ENCODE assay signal across 22 cellular contexts in genomic region chr6:27470023-27470422, GRCh38. TPM values are rescaled to one million over a fixed set of nuclear protein-coding genes. Genes with fewer than 3 reads are reported as not detected.
DNase-seq lines count a peak whose midpoint lies in the region; ATAC-seq, FAIRE-seq and TF ChIP-seq lines count a peak whose summit lies in the region.
"Had no signal": no experiment of that assay in that cellular context is flagged by ENCODE, and none has a peak within 500 bp of the region (broad histone marks: within the 10 kb centered on the region; RNA-seq: fewer than 3 reads in every experiment).

No MANE protein-coding gene starts in this region.

- no peak overlapping the region for H3K9ac ChIP-seq in KMS-11
- H3K9ac ChIP-seq in GM12878 (ENCODE audit: control insufficient read depth, insufficient read depth, low read length) = no peak overlapping the region
- H3K9ac ChIP-seq in neural cell (ENCODE audit: low read length) = no peak overlapping the region
- H3K9ac ChIP-seq in mesenchymal stem cell (ENCODE audit: low read length) = no peak overlapping the region

- H2BK120ac ChIP-seq in mesenchymal stem cell (ENCODE audit: low read depth, low read length) = no peak overlapping the region

- H3F3A ChIP-seq in neural cell (ENCODE audit: insufficient read depth, low read length, poor library complexity, severe bottlenecking) = no peaks in the 10 kb centered on the region

- H3K4me1 ChIP-seq in KMS-11 (ENCODE audit: low read depth, poor library complexity, severe bottlenecking) (peaks cover 38% of the 10 kb centered on the region), GM12878 (ENCODE audit: control insufficient read depth, insufficient read depth, low read length) (0 out of 2 replicates have a peak, but pooled peaks cover 3% of the 10 kb centered on the region), mesenchymal stem cell (ENCODE audit: control insufficient read depth, insufficient read depth, low read depth, low read length) (peaks cover 1% of the 10 kb centered on the region)

- H3K4me2 ChIP-seq in KMS-11 (peak overlapping the region; percentile 71; the same call in 1 of the 2 replicates), GM12878 (ENCODE audit: control insufficient read depth, insufficient read depth) (peak overlapping the region; percentile 77), neural cell (ENCODE audit: low read length) (no peak overlapping the region), mesenchymal stem cell (ENCODE audit: low read length, poor library complexity, severe bottlenecking) (no peak overlapping the region)

- no peak overlapping the region for H3K27ac ChIP-seq in KMS-11
- H3K27ac ChIP-seq in GM12878 (ENCODE audit: control insufficient read depth, insufficient read depth) = no peak overlapping the region
- no peak overlapping the region for H3K27ac ChIP-seq in neural cell (ENCODE audit: low read length)
- H3K27ac ChIP-seq in mesenchymal stem cell (ENCODE audit: low read length, poor library complexity, severe bottlenecking) = no peak overlapping the region
- H3K27ac ChIP-seq: body of pancreas, coronary artery, ovary, PC-9, thyroid gland had no signal

- H2BK15ac ChIP-seq in mesenchymal stem cell (ENCODE audit: low read depth, poor library complexity, severe bottlenecking) = no peak overlapping the region

- peaks cover 61% of the 10 kb centered on the region for H3K4me1 Mint-ChIP-seq in activated T-cell treated with anti-CD3 and anti-CD28 coated beads, Interleukin-2, amount 50 U/mL, for 72 hours (ENCODE audit: low read depth)
- H3K4me1 Mint-ChIP-seq in activated T-cell treated with anti-CD3 and anti-CD28 coated beads, Interleukin-2, amount 50 U/mL, for 24 hours (ENCODE audit: low read depth) = peaks cover 57% of the 10 kb centered on the region

- peaks cover 3 to 6% of the 10 kb centered on the region in 2 donors for H3K9me3 Mint-ChIP-seq in activated T-cell treated with anti-CD3 and anti-CD28 coated beads, Interleukin-2, amount 50 U/mL, for 72 hours
- no peaks in the 10 kb centered on the region for H3K9me3 Mint-ChIP-seq in activated T-cell treated with anti-CD3 and anti-CD28 coated beads, Interleukin-2, amount 50 U/mL, for 24 hours

- H3K9me3 ChIP-seq in GM12878 (replicated peaks; ENCODE audit: control insufficient read depth, insufficient read depth, low read length) = peaks cover 11% of the 10 kb centered on the region
- H3K9me3 ChIP-seq in neural cell (ENCODE audit: low read length) = no peaks in the 10 kb centered on the region
- peaks cover 24% of the 10 kb centered on the region for H3K9me3 ChIP-seq in mesenchymal stem cell (ENCODE audit: control insufficient read depth, low read length)
- H3K9me3 ChIP-seq: body of pancreas, ovary, thyroid gland had no signal

- H3K36me3 ChIP-seq in KMS-11 (ENCODE audit: insufficient read depth) (0 out of 2 replicates have a peak, but pooled peaks cover 9% of the 10 kb centered on the region), GM12878 (ENCODE audit: control insufficient read depth in 2 of 2, insufficient read depth in 2 of 2, low read length in 1 of 2) (peaks cover 0 to 16% of the 10 kb centered on the region in 2 experiments; a peak in 2 of 4 replicates), neural cell (ENCODE audit: insufficient read depth, low read length) (no peaks in the 10 kb centered on the region), mesenchymal stem cell (ENCODE audit: control insufficient read depth in 1 of 2, insufficient read depth in 2 of 2, low read depth in 1 of 2, low read length in 2 of 2) (peaks cover 8 to 51% of the 10 kb centered on the region in 2 experiments)
- H3K36me3 ChIP-seq: ovary had no signal

- no peak overlapping the region for H2AK5ac ChIP-seq in mesenchymal stem cell (ENCODE audit: low read length, severe bottlenecking)

- H3K9me2 ChIP-seq in neural cell (ENCODE audit: insufficient read depth, low read length) = no peaks in the 10 kb centered on the region

- TF ChIP-seq EP300 in GM12878 (IDR thresholded peaks at IDR 0.05; ENCODE audit: borderline replicate concordance in 1 of 2, control insufficient read depth in 1 of 2, low read depth in 2 of 2, low read length in 2 of 2) (no peak), neural cell (conservative IDR thresholded peaks at IDR 0.05; ENCODE audit: poor library complexity, severe bottlenecking) (no peak)

- peak overlapping the region; percentile 5 to 78 for H3K4me3 Mint-ChIP-seq in activated T-cell treated with anti-CD3 and anti-CD28 coated beads, Interleukin-2, amount 50 U/mL, for 72 hours
- H3K4me3 Mint-ChIP-seq in activated T-cell treated with anti-CD3 and anti-CD28 coated beads, Interleukin-2, amount 50 U/mL, for 24 hours = no peak overlapping the region

- peaks cover 14% of the 10 kb centered on the region for H3K79me1 ChIP-seq in mesenchymal stem cell (replicated peaks; ENCODE audit: low read length, poor library complexity, severe bottlenecking)

- TF ChIP-seq RAD21 in GM12878 (IDR thresholded peaks at IDR 0.05; ENCODE audit: insufficient read depth, low read depth, low read length) (no peak), neural cell (conservative IDR thresholded peaks at IDR 0.05) (no peak)

- H3K4ac ChIP-seq in mesenchymal stem cell (ENCODE audit: low read depth in 1 of 2, low read length in 2 of 2) = no peak overlapping the region

- POLR2A ChIA-PET in GM12878 (lab: Charles Lee) = interaction anchor here (0.5 to 1.4 kb wide), 3 partner anchors 9 to 78 kb away, joined by 3 to 7 read pairs (median 3); no protein-coding TSS in a partner anchor

- no peak overlapping the region for H4K8ac ChIP-seq in mesenchymal stem cell (ENCODE audit: low read length)

- H3K79me2 ChIP-seq in KMS-11 (ENCODE audit: insufficient read depth, low read depth) (peaks cover 27% of the 10 kb centered on the region; the same call in 1 of the 2 replicates), GM12878 (ENCODE audit: control insufficient read depth, insufficient read depth, low read length) (peaks cover 31% of the 10 kb centered on the region), neural cell (replicated peaks; ENCODE audit: insufficient read depth, low read length) (peaks cover 24% of the 10 kb centered on the region)

- intact Hi-C loops in GM12878 (cut with micrococcal nuclease; ENCODE audit: unreplicated experiment) (loop anchor here (10.0 kb wide), 2 partner anchors 425 to 1145 kb away; a partner anchor contains a TSS), left ventricle myocardium superior (cut with micrococcal nuclease) (no loop called here)

- no peak overlapping the region for H3K23ac ChIP-seq in mesenchymal stem cell (ENCODE audit: low read length in 2 of 2)

- no TSS peak for BruUV-seq in GM12878 (replicated peaks; lab: Mats Ljungman, UMichigan)

- RAD21 ChIA-PET in GM12878 (lab: Charles Lee; ENCODE audit: unreplicated experiment) = interaction anchor here (0.6 to 1.0 kb wide), 3 partner anchors 34 to 140 kb away, joined by 3 to 4 read pairs (median 3); partner anchors contain the start of gene ZNF391

- SMC1A ChIA-PET in GM12878 (lab: Charles Lee; ENCODE audit: uncharacterized antibody, unreplicated experiment) = interaction anchor here (0.9 to 2.0 kb wide), 2 partner anchors 9 to 16 kb away, joined by 3 to 5 read pairs; no protein-coding TSS in a partner anchor

- in situ Hi-C loops in GM12878 (cut with MboI) = loop anchor here (10.0 kb wide), 2 partner anchors 425 to 1145 kb away; a partner anchor contains a TSS

- WGBS in GM12878 (ENCODE audit: insufficient coverage, insufficient replicate concordance, low lambda C conversion rate, missing lambda C conversion rate) = 59% methylated on average over 2 of the region's 2 CpGs
- WGBS in mesenchymal stem cell = 98% methylated on average over 2 of the region's 2 CpGs

- H4K20me1 ChIP-seq in KMS-11 (ENCODE audit: insufficient read depth) (no peaks in the 10 kb centered on the region), GM12878 (ENCODE audit: control insufficient read depth, insufficient read depth) (no peaks in the 10 kb centered on the region), neural cell (ENCODE audit: insufficient read depth) (no peaks in the 10 kb centered on the region)

- DNase-seq in activated T-cell treated with anti-CD3 and anti-CD28 coated beads, Interleukin-2, amount 50 U/mL, for 72 hours = no peak
- no peak for DNase-seq in activated T-cell treated with anti-CD3 and anti-CD28 coated beads, Interleukin-2, amount 50 U/mL, for 24 hours
- no peak for DNase-seq in GM12878 (ENCODE audit: low read depth, low spot score)
- DNase-seq in mesenchymal stem cell = no peak
- no peak for DNase-seq in left ventricle myocardium superior
- no peak for DNase-seq in T-helper 9 cell
- DNase-seq: activated CD4-positive, CD25-positive, alpha-beta regulatory T cell; body of pancreas; head of caudate nucleus; NCI-H1436 treated with DMSO at 0.1 percent for 48 hours; NCI-H2171; NCI-H774; ovary; PC-9; stimulated activated CD4-positive, alpha-beta T cell treated with anti-CD3 and anti-CD28 coated beads, Interleukin-1b, Interleukin-23, amount 100 ng/mL, for 48 hours; stimulated activated naive CD4-positive, alpha-beta T cell; T1000; thyroid gland had no signal

- no peak for ATAC-seq in activated T-cell treated with anti-CD3 and anti-CD28 coated beads, Interleukin-2, amount 50 U/mL, for 72 hours (replicated peaks in 1 of 2)
- ATAC-seq in GM12878 (no peak), left ventricle myocardium superior (no peak)
- ATAC-seq: body of pancreas had no signal

- H3K4me3 ChIP-seq in KMS-11 (IDR thresholded peaks at IDR 0.05; ENCODE audit: insufficient read depth, low read depth, low read length) = no peak overlapping the region
- H3K4me3 ChIP-seq in GM12878 = no peak overlapping the region
- H3K4me3 ChIP-seq in neural cell (ENCODE audit: low read length) = peak overlapping the region; percentile 87
- H3K4me3 ChIP-seq in mesenchymal stem cell (ENCODE audit: insufficient read depth in 1 of 2, low read depth in 1 of 2, low read length in 2 of 2) = no peak overlapping the region
- H3K4me3 ChIP-seq: body of pancreas, coronary artery, ovary, PC-9, thyroid gland had no signal

- no peak overlapping the region for H3K14ac ChIP-seq in mesenchymal stem cell (ENCODE audit: low read length in 2 of 2)

- no peak for FAIRE-seq in GM12878 (lab: Jason Lieb, UNC)

- no peak overlapping the region for H2BK12ac ChIP-seq in mesenchymal stem cell (ENCODE audit: low read length in 2 of 2)

- H2AFZ ChIP-seq in KMS-11 (ENCODE audit: low read depth) (no peak overlapping the region), GM12878 (ENCODE audit: control insufficient read depth, low read depth, low read length) (no peak overlapping the region), neural cell (ENCODE audit: low read depth, low read length) (no peak overlapping the region), mesenchymal stem cell (ENCODE audit: low read depth, low read length) (no peak overlapping the region)
- H2AFZ ChIP-seq: PC-9 had no signal

- H3K27ac Mint-ChIP-seq in activated T-cell treated with anti-CD3 and anti-CD28 coated beads, Interleukin-2, amount 50 U/mL, for 72 hours = peak overlapping the region; percentile 61
- no peak overlapping the region for H3K27ac Mint-ChIP-seq in activated T-cell treated with anti-CD3 and anti-CD28 coated beads, Interleukin-2, amount 50 U/mL, for 24 hours

- no peak overlapping the region for H2BK5ac ChIP-seq in mesenchymal stem cell (ENCODE audit: low read depth, low read length, poor library complexity, severe bottlenecking)

- CTCF ChIA-PET in GM12878 (lab: Yijun Ruan, JAX) = interaction anchor here (1.2 to 1.4 kb wide), 2 partner anchors 9 to 28 kb away, joined by 5 read pairs; no protein-coding TSS in a partner anchor

- no peak for TF ChIP-seq POLR2A in GM12878 (IDR thresholded peaks at IDR 0.05; ENCODE audit: low read depth, low read length)

- TF ChIP-seq CTCF in KMS-11 (conservative IDR thresholded peaks at IDR 0.05; ENCODE audit: low read depth, low read length) = no peak
- TF ChIP-seq CTCF in GM12878 (IDR thresholded peaks at IDR 0.05 in 2 of 3, conservative IDR thresholded peaks at IDR 0.05 in 1 of 3; ENCODE audit: control insufficient read depth in 2 of 3, extremely low read depth in 1 of 3, insufficient read depth in 1 of 3, low read depth in 3 of 3, low read length in 3 of 3) = no peak
- no peak for TF ChIP-seq CTCF in neural cell (IDR thresholded peaks at IDR 0.05; ENCODE audit: poor library complexity, severe bottlenecking)

- H3K27me3 ChIP-seq in KMS-11 (ENCODE audit: insufficient read depth, low read depth) (no peaks in the 10 kb centered on the region), GM12878 (replicated peaks in 1 of 2; ENCODE audit: control insufficient read depth in 2 of 2, insufficient read depth in 2 of 2, low read length in 1 of 2) (no peaks in the 10 kb centered on the region), neural cell (ENCODE audit: insufficient read depth, low read depth, low read length) (no peaks in the 10 kb centered on the region), mesenchymal stem cell (ENCODE audit: control insufficient read depth in 1 of 2, insufficient read depth in 1 of 2, low read length in 2 of 2) (no peaks in the 10 kb centered on the region)
- H3K27me3 ChIP-seq: body of pancreas, ovary, thyroid gland had no signal

- no peak overlapping the region for H4K91ac ChIP-seq in mesenchymal stem cell (ENCODE audit: low read length)

- H3K18ac ChIP-seq in mesenchymal stem cell (ENCODE audit: low read depth in 1 of 2, low read length in 2 of 2) = no peak overlapping the region

- H3K36me3 Mint-ChIP-seq in activated T-cell treated with anti-CD3 and anti-CD28 coated beads, Interleukin-2, amount 50 U/mL, for 72 hours (ENCODE audit: insufficient read depth in 2 of 2) = peaks cover 28 to 43% of the 10 kb centered on the region in 2 donors
- peaks cover 74% of the 10 kb centered on the region for H3K36me3 Mint-ChIP-seq in activated T-cell treated with anti-CD3 and anti-CD28 coated beads, Interleukin-2, amount 50 U/mL, for 24 hours (ENCODE audit: low read depth)

- no peaks in the 10 kb centered on the region for H3K27me3 Mint-ChIP-seq in activated T-cell treated with anti-CD3 and anti-CD28 coated beads, Interleukin-2, amount 50 U/mL, for 72 hours (ENCODE audit: low read depth)
- no peaks in the 10 kb centered on the region for H3K27me3 Mint-ChIP-seq in activated T-cell treated with anti-CD3 and anti-CD28 coated beads, Interleukin-2, amount 50 U/mL, for 24 hours
- H3K27me3 Mint-ChIP-seq: activated naive CD8-positive, alpha-beta T cell had no signal

RNA-seq across cellular contexts. Expression of gene ZNF184, which starts 2.9 kb away (rescaled TPM):
- total RNA-seq in activated T-cell treated with anti-CD3 and anti-CD28 coated beads, Interleukin-2, amount 50 U/mL, for 72 hours = 10 to 100 TPM; 12.3 to 13.1 TPM
- total RNA-seq in GM12878 (2013; cell fraction: nucleolus; rRNA removed) = 25.8 and 27.4 TPM in 2 replicates
- total RNA-seq in GM12878 (2014; rRNA removed) (7.4 and 10.7 TPM in 2 replicates), GM12878 (2014; rRNA removed; fragmentation: Illumina TruSeq; extraction: Trizol) (14.5 and 15.1 TPM in 2 replicates), GM12878 (2021) (7.6 and 7.7 TPM in 2 replicates), left ventricle myocardium superior (4.1 TPM)
- polyA plus RNA-seq in GM12878 (2011; ENCODE audit: low read depth) = 3.3 TPM
- polyA plus RNA-seq in GM12878 (2011; rRNA removed) (12.0 and 20.5 TPM in 2 replicates), GM12878 (2014; fragmentation: Illumina TruSeq; extraction: Trizol) (10.3 and 13.0 TPM in 2 replicates), GM12878 (2014; fragmentation: Nextera tagmentation; extraction: Ambion mirVana) (1 to 10 TPM; 4.5 to 5.4 TPM), GM12878 (2014; rRNA removed) (2.8 and 4.1 TPM in 2 replicates), GM12878 (2016; fragmentation: Nextera tagmentation; extraction: Ambion mirVana) (10 to 100 TPM in 1 of 2 experiments, 1 to 10 TPM in 1; 8.9 to 10.6 TPM), neural cell (16.4 and 20.1 TPM in 2 replicates)
- polyA plus RNA-seq in GM12878 (2011; cell fraction: cytosol; rRNA removed) = 4.2 and 4.4 TPM in 2 replicates
- polyA plus RNA-seq in GM12878 (2011; cell fraction: nucleus; rRNA removed) = 7.7 and 8.0 TPM in 2 replicates
- 3.7 and 6.5 TPM in 2 replicates for polyA plus RNA-seq in GM12878 (2012)
- 10.5 and 12.9 TPM in 2 replicates for polyA minus RNA-seq in GM12878 (2011; rRNA and poly(A)+ RNA removed)
- polyA minus RNA-seq in GM12878 (2011; cell fraction: cytosol; rRNA and poly(A)+ RNA removed) = 4.8 and 6.7 TPM in 2 replicates
- polyA minus RNA-seq in GM12878 (2011; cell fraction: nucleus; rRNA and poly(A)+ RNA removed) = 5.1 and 8.3 TPM in 2 replicates
- 40.4 and 42.6 TPM in 2 replicates for polyA minus RNA-seq in neural cell
- polyA plus RNA-seq in mesenchymal stem cell (2013, experiment 1 of 2) = 5.0 TPM
- 5.2 TPM for polyA plus RNA-seq in mesenchymal stem cell (2013, experiment 2 of 2)

Comparison
In these comparisons a context has a peak if more than half of its experiments do, and no peak if none do; other contexts are left out.
1. H3K4me2 ChIP-seq: peak in KMS-11 (single experiment) and GM12878 (single experiment); none in neural cell (single experiment) and mesenchymal stem cell (single experiment).